Comparison of ENCODE assay signal across 1 cellular context in genomic region chr2:231597014-231597611, GRCh38.
TF ChIP-seq lines count a peak whose summit lies in the region.

No MANE protein-coding gene starts in this region.

TF ChIP-seq in HepG2, 621 proteins besides CTCF, POLR2A, EP300 and RAD21 (continued from another document):
- TF ChIP-seq HMGXB3 (CRISPR knock-in tag; IDR thresholded peaks at IDR 0.05; ENCODE audit: borderline replicate concordance) = no peak
- TF ChIP-seq SP4 (CRISPR knock-in tag; IDR thresholded peaks at IDR 0.05) = no peak
- TF ChIP-seq JUNB (CRISPR knock-in tag; IDR thresholded peaks at IDR 0.05; ENCODE audit: borderline replicate concordance) = no peak
- no peak for TF ChIP-seq ELF1 (CRISPR knock-in tag; IDR thresholded peaks at IDR 0.05)
- no peak for TF ChIP-seq ATRX (CRISPR knock-in tag; IDR thresholded peaks at IDR 0.05; ENCODE audit: borderline replicate concordance)
- no peak for TF ChIP-seq ZNF777 (CRISPR knock-in tag; IDR thresholded peaks at IDR 0.05)
- no peak for TF ChIP-seq ZNF253 (CRISPR knock-in tag; IDR thresholded peaks at IDR 0.05; ENCODE audit: borderline replicate concordance)
- TF ChIP-seq TGIF2 (CRISPR knock-in tag; IDR thresholded peaks at IDR 0.05) = no peak
